Comparison of ENCODE assay signal across 26 cellular contexts in the genomic region with DNA sequence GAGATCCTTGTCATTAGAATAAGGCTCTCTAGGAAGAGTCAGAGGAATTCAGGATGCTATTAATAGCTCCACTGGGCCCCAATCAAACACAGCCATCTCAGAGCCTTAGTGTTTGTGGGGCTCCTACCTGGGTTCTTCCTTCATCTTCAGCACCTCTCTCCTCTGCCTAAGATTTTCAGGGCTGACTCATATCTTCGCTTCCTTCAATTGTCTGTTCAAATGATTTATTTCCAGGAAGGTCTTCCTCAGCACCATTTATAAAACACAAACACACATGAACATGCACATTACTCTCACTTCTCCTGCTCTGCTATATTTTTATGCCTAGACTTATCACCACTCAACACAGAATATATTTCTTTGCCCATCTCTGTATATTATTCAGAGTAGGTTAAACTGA.
DNase-seq lines count a peak whose midpoint lies in the region; ATAC-seq and TF ChIP-seq lines count a peak whose summit lies in the region.
"Had no signal": no experiment of that assay in that cellular context is flagged by ENCODE, and none has a peak within 500 bp of the region (broad histone marks: within the 10 kb centered on the region; RNA-seq: fewer than 3 reads in every experiment).

No MANE protein-coding gene starts in this region.

- H3K14ac ChIP-seq in trophoblast cell (ENCODE audit: low read length), result peak overlapping the region; percentile 56

- H2AFZ ChIP-seq in ACC112 (ENCODE audit: low read length, unreplicated experiment) (no peak overlapping the region), trophoblast cell (ENCODE audit: insufficient read depth, low read length, poor library complexity) (no peak overlapping the region)
- H2AFZ ChIP-seq: neural progenitor cell had no signal

- no peak overlapping the region for H4K12ac ChIP-seq in trophoblast cell (ENCODE audit: low read depth, low read length)

- no peak for TF ChIP-seq EP300 in esophagus muscularis mucosa (IDR thresholded peaks at IDR 0.05)

- no peak for TF ChIP-seq CTCF in esophagus muscularis mucosa (IDR thresholded peaks at IDR 0.05)

- WGBS in esophagus muscularis mucosa, result 93% methylated on average over 1 of the region's 1 CpG
- no CpG with 5 or more reads among the region's 1 CpG for WGBS in trophoblast cell (ENCODE audit: extremely low coverage, insufficient coverage, insufficient read length)

- DNase-seq in HT1080 (ENCODE audit: low read depth), result peak; percentile 29
- DNase-seq in esophagus muscularis mucosa (ENCODE audit: extremely low spot score), result no peak
- no peak for DNase-seq in trophoblast cell
- DNase-seq in activated naive CD4-positive, alpha-beta T cell treated with anti-CD3 and anti-CD28 coated beads, Interleukin-2, amount 10 ng/mL, durations not matched to agents 7 days and 5 days, result no peak
- DNase-seq in substantia nigra (lab: John Stamatoyannopoulos, UW), result no peak
- no peak for DNase-seq in NCI-H82 (lab: John Stamatoyannopoulos, UW)
- DNase-seq: activated CD4-positive, alpha-beta T cell treated with anti-CD3 and anti-CD28 coated beads for 48 hours; activated naive CD4-positive, alpha-beta T cell treated with Interleukin-2 at 50 U/mL for 16 hours; activated T-cell treated with anti-CD3 and anti-CD28 coated beads, Interleukin-2, amount 50 U/mL, for 72 hours; amygdala; HCEC 1CT; immature natural killer cell; NCI-H1092 treated with DMSO at 0.1 percent for 48 hours; NCI-H2029; NCI-H526 treated with DMSO at 0.1 percent for 48 hours; posterior cingulate gyrus; stimulated activated CD4-positive, alpha-beta T cell treated with anti-CD3 and anti-CD28 coated beads, Interleukin-2, amount 100 ng/mL, for 48 hours had no signal

- no peak overlapping the region for H2AK5ac ChIP-seq in trophoblast cell (ENCODE audit: low read length)

- CTCF ChIA-PET in activated naive CD4-positive, alpha-beta T cell treated with anti-CD3 and anti-CD28 coated beads, Interleukin-2, amount 10 ng/mL, durations not matched to agents 7 days and 5 days (lab: Charles Lee), result interaction anchor here (0.6 kb wide), 1 partner anchor 1928 kb away, joined by 4 read pairs; no protein-coding TSS in a partner anchor

- H2BK120ac ChIP-seq in trophoblast cell (ENCODE audit: insufficient read depth, low read length, poor library complexity), result peak overlapping the region; percentile 88

- H3K4ac ChIP-seq in trophoblast cell (ENCODE audit: low read depth, low read length), result no peak overlapping the region

- H3K27me3 ChIP-seq in ACC112 (ENCODE audit: insufficient read depth, low read length) (no peaks in the 10 kb centered on the region), esophagus muscularis mucosa (no peaks in the 10 kb centered on the region), trophoblast cell (ENCODE audit: insufficient read depth, low read length) (no peaks in the 10 kb centered on the region)
- H3K27me3 ChIP-seq: neural progenitor cell, suprapubic skin had no signal

- H3K9me3 Mint-ChIP-seq in activated naive CD4-positive, alpha-beta T cell treated with anti-CD3 and anti-CD28 coated beads, Interleukin-2, amount 10 ng/mL, durations not matched to agents 7 days and 5 days, result no peaks in the 10 kb centered on the region
- H3K9me3 Mint-ChIP-seq: central memory CD8-positive, alpha-beta T cell; immature natural killer cell; neural progenitor cell had no signal

- ATAC-seq in HG03159 (IDR thresholded peaks at IDR 0.05; ENCODE audit: unreplicated experiment), result no peak
- ATAC-seq: activated T-cell treated with anti-CD3 and anti-CD28 coated beads, Interleukin-2, amount 50 U/mL, for 72 hours; stimulated activated effector memory CD8-positive, alpha-beta T cell treated with anti-CD3 and anti-CD28 coated beads, Interleukin-12 subunit alpha, Interleukin-12 subunit beta, amount 100 ng/mL, for 72 hours had no signal

- no peak for TF ChIP-seq POLR2A in esophagus muscularis mucosa (IDR thresholded peaks at IDR 0.05; ENCODE audit: low read depth)

- H3K9ac ChIP-seq in trophoblast cell (ENCODE audit: low read length), result no peak overlapping the region
- H3K9ac ChIP-seq: neural progenitor cell had no signal

- H2BK5ac ChIP-seq in trophoblast cell (ENCODE audit: low read depth, low read length, poor library complexity), result peak overlapping the region; percentile 90

- no peak overlapping the region for H3K4me3 Mint-ChIP-seq in activated naive CD4-positive, alpha-beta T cell treated with anti-CD3 and anti-CD28 coated beads, Interleukin-2, amount 10 ng/mL, durations not matched to agents 7 days and 5 days
- H3K4me3 Mint-ChIP-seq: activated T-cell treated with anti-CD3 and anti-CD28 coated beads, Interleukin-2, amount 50 U/mL, for 72 hours; central memory CD8-positive, alpha-beta T cell; immature natural killer cell; neural progenitor cell; stimulated activated effector memory CD8-positive, alpha-beta T cell treated with anti-CD3 and anti-CD28 coated beads, Interleukin-12 subunit alpha, Interleukin-12 subunit beta, amount 100 ng/mL, for 72 hours had no signal

- peaks cover 3% of the 10 kb centered on the region for H3K4me1 Mint-ChIP-seq in activated naive CD4-positive, alpha-beta T cell treated with anti-CD3 and anti-CD28 coated beads, Interleukin-2, amount 10 ng/mL, durations not matched to agents 7 days and 5 days
- H3K4me1 Mint-ChIP-seq: immature natural killer cell had no signal

- H3K27ac Mint-ChIP-seq in activated naive CD4-positive, alpha-beta T cell treated with anti-CD3 and anti-CD28 coated beads, Interleukin-2, amount 10 ng/mL, durations not matched to agents 7 days and 5 days, result no peak overlapping the region
- H3K27ac Mint-ChIP-seq: activated T-cell treated with anti-CD3 and anti-CD28 coated beads, Interleukin-2, amount 50 U/mL, for 72 hours; immature natural killer cell; neural progenitor cell; stimulated activated effector memory CD8-positive, alpha-beta T cell treated with anti-CD3 and anti-CD28 coated beads, Interleukin-12 subunit alpha, Interleukin-12 subunit beta, amount 100 ng/mL, for 72 hours had no signal

- no peaks in the 10 kb centered on the region for H3K36me3 ChIP-seq in ACC112 (ENCODE audit: insufficient read depth, low read length)
- no peaks in the 10 kb centered on the region for H3K36me3 ChIP-seq in esophagus muscularis mucosa
- no peaks in the 10 kb centered on the region for H3K36me3 ChIP-seq in trophoblast cell (ENCODE audit: control insufficient read depth in 1 of 2, insufficient read depth in 2 of 2, low read length in 2 of 2)
- H3K36me3 ChIP-seq: neural progenitor cell, suprapubic skin had no signal

- no peak overlapping the region for H3K18ac ChIP-seq in trophoblast cell (ENCODE audit: low read length)

- no peak overlapping the region for H3K23ac ChIP-seq in trophoblast cell (ENCODE audit: low read length)

- H3K4me1 ChIP-seq in ACC112 (ENCODE audit: control insufficient read depth, insufficient read depth, low read length, unreplicated experiment) (peaks cover 53% of the 10 kb centered on the region), esophagus muscularis mucosa (peaks cover 15 to 75% (median 68%) of the 10 kb centered on the region in 4 donors), trophoblast cell (ENCODE audit: control insufficient read depth in 1 of 2, insufficient read depth in 2 of 2, low read length in 2 of 2) (peaks cover 20 to 27% of the 10 kb centered on the region in 2 experiments)
- H3K4me1 ChIP-seq: neural progenitor cell had no signal

- peaks cover 25% of the 10 kb centered on the region for H3K27me3 Mint-ChIP-seq in activated naive CD4-positive, alpha-beta T cell treated with anti-CD3 and anti-CD28 coated beads, Interleukin-2, amount 10 ng/mL, durations not matched to agents 7 days and 5 days

- H3K4me3 ChIP-seq in ACC112 (ENCODE audit: low read depth, low read length), result no peak overlapping the region
- H3K4me3 ChIP-seq in esophagus muscularis mucosa, result no peak overlapping the region
- H3K4me3 ChIP-seq in trophoblast cell (ENCODE audit: low read depth, low read length), result no peak overlapping the region
- H3K4me3 ChIP-seq: neural progenitor cell, suprapubic skin had no signal

- H3K79me2 ChIP-seq in ACC112 (ENCODE audit: control insufficient read depth, insufficient read depth, low read length, unreplicated experiment), result no peaks in the 10 kb centered on the region
- H3K79me2 ChIP-seq in trophoblast cell (ENCODE audit: control insufficient read depth, insufficient read depth, low read length, poor library complexity), result peaks cover 13% of the 10 kb centered on the region

- no peak overlapping the region for H3K4me2 ChIP-seq in trophoblast cell (ENCODE audit: low read length)
- H3K4me2 ChIP-seq: neural progenitor cell had no signal

- intact Hi-C loops in esophagus muscularis mucosa (cut with DNase I), result no loop called here

- H2BK12ac ChIP-seq in trophoblast cell (ENCODE audit: low read length), result peak overlapping the region; percentile 88

- H3K9me3 ChIP-seq in esophagus muscularis mucosa (peaks cover 0 to 6% (median 3%) of the 10 kb centered on the region in 4 donors), trophoblast cell (ENCODE audit: insufficient read depth, low read depth, low read length) (no peaks in the 10 kb centered on the region)

- H3K27ac ChIP-seq in ACC112 (ENCODE audit: low read depth, low read length) (peak overlapping the region; percentile 95), esophagus muscularis mucosa (replicated peaks in 1 of 4) (peak overlapping the region; percentile 40 to 88 (median 70)), trophoblast cell (ENCODE audit: low read depth, low read length) (no peak overlapping the region), substantia nigra (ENCODE audit: low read depth, low read length, poor library complexity, severe bottlenecking) (no peak overlapping the region)
- H3K27ac ChIP-seq: C4-2B, neural progenitor cell, RWPE1, suprapubic skin, VCaP had no signal

- H3K79me1 ChIP-seq in trophoblast cell (ENCODE audit: low read length), result peaks cover 58% of the 10 kb centered on the region

- H4K91ac ChIP-seq in trophoblast cell (ENCODE audit: low read depth, low read length), result peak overlapping the region; percentile 80

- H3K36me3 Mint-ChIP-seq in activated naive CD4-positive, alpha-beta T cell treated with anti-CD3 and anti-CD28 coated beads, Interleukin-2, amount 10 ng/mL, durations not matched to agents 7 days and 5 days, result no peaks in the 10 kb centered on the region
- H3K36me3 Mint-ChIP-seq: immature natural killer cell; neural progenitor cell; stimulated activated effector memory CD8-positive, alpha-beta T cell treated with anti-CD3 and anti-CD28 coated beads, Interleukin-12 subunit alpha, Interleukin-12 subunit beta, amount 100 ng/mL, for 72 hours had no signal

- H4K8ac ChIP-seq in trophoblast cell (ENCODE audit: low read depth, low read length), result no peak overlapping the region

Comparison
In these comparisons a context has a peak if more than half of its experiments do, and no peak if none do; other contexts are left out.
1. H3K27ac ChIP-seq: peak in ACC112 (single experiment) and esophagus muscularis mucosa (4 of 4); none in trophoblast cell (single experiment) and substantia nigra (single experiment).